9 cellular contexts compared by ENCODE assay signal in the genomic region with DNA sequence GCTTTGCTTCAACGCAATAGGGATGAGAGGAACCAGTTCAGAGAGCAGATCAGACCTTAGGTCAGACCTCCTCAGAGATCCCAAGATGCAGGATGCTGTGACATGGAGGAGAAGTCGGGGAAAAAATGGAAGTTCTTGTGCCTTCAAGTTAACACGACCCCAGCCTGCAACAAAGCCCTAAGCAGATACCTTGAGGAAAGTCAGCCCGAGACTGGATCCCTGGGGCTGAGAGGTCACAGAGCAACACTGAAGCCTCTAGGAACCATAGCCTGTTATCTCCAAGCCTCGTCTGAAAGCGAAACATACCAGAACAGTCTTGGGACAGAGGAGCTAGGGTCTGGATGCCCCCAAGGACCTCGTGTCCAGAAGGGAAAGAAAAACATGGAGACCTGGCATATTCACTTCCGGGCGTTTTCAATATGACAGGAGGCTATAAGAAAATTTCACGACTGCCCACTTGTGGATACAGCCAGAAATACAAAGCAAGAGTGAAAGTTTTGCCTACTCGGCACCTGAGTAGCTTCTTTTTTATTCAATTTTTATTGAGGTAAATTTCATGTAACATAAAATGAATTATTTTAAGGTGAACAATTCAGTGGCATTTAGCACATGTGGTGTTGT. TPM values are rescaled to one million over a fixed set of nuclear protein-coding genes. Genes with fewer than 3 reads are reported as not detected.
"Had no signal": no experiment of that assay in that cellular context is flagged by ENCODE, and none has a peak within 500 bp of the region (broad histone marks: within the 10 kb centered on the region; RNA-seq: fewer than 3 reads in every experiment).

No MANE protein-coding gene starts in this region.

RNA-seq across cellular contexts. Expression of gene OPN1MW3, which starts 18.3 kb away (rescaled TPM):
- total RNA-seq: HepG2, HT1080, IMR-90, NCI-H460, PC-9, Peyer's patch, Right ventricle myocardium inferior, RPMI7951, SJCRH30 had no signal

RNA-seq across cellular contexts. Expression of gene OPN1MW2, which starts 19.5 kb away (rescaled TPM):
- total RNA-seq: HepG2, HT1080, IMR-90, NCI-H460, PC-9, Peyer's patch, Right ventricle myocardium inferior, RPMI7951, SJCRH30 had no signal

RNA-seq across cellular contexts. Expression of gene TEX28, which starts 55.9 kb away (rescaled TPM):
- total RNA-seq: HepG2, HT1080, IMR-90, NCI-H460, PC-9, Peyer's patch, Right ventricle myocardium inferior, RPMI7951, SJCRH30 had no signal

RNA-seq across cellular contexts. Expression of gene TKTL1, which starts 56.5 kb away (rescaled TPM):
- total RNA-seq: HepG2, HT1080, IMR-90, NCI-H460, PC-9, Peyer's patch, RPMI7951 had no signal

RNA-seq across cellular contexts. Expression of gene OPN1MW, which starts 56.7 kb away (rescaled TPM):
- total RNA-seq: HepG2, HT1080, IMR-90, NCI-H460, PC-9, Peyer's patch, Right ventricle myocardium inferior, RPMI7951, SJCRH30 had no signal
